ENCODE assay signal across 18 cellular contexts in the genomic region with DNA sequence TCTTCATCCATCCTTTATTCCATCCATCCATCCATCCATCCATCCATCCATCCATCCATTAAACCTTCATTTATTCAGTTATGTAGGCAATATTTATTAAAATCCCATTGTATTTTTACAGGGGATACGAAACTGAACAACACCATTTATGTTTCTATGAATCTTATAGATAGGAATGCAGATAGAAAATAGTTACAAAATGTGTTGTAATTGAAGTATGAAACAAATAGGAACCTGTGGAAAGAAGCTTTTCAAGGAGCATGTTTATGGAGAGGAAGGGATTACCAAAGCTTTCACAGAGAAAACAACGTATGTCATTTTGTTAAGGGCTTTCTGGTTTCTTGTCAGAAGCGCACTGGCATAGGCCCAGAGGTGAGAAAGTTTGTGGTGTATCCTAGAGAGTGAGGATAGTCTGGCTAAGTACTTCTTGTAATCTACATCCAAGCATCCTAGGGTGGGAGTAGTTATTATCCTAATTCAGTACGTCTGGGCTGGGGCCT.
"Had no signal": no experiment of that assay in that cellular context is flagged by ENCODE, and none has a peak within 500 bp of the region (broad histone marks: within the 10 kb centered on the region; RNA-seq: fewer than 3 reads in every experiment).

No MANE protein-coding gene starts in this region.

- H3K9me3 Mint-ChIP-seq: activated naive CD8-positive, alpha-beta T cell treated with anti-CD3 and anti-CD28 coated beads for 36 hours; WTC11 had no signal

- H3K4me3 Mint-ChIP-seq: activated CD8-positive, alpha-beta T cell treated with anti-CD3 and anti-CD28 coated beads, Interleukin-2, amount 10 ng/mL, durations not matched to agents 7 days and 5 days; activated naive CD8-positive, alpha-beta T cell treated with anti-CD3 and anti-CD28 coated beads for 36 hours; activated T-cell treated with anti-CD3 and anti-CD28 coated beads, Interleukin-2, amount 50 U/mL, for 72 hours; natural killer cell; stimulated activated effector memory CD8-positive, alpha-beta T cell treated with anti-CD3 and anti-CD28 coated beads, Interleukin-12 subunit alpha, Interleukin-12 subunit beta, amount 100 ng/mL, for 72 hours; WTC11 had no signal

- H3K27me3 Mint-ChIP-seq: activated naive CD8-positive, alpha-beta T cell treated with anti-CD3 and anti-CD28 coated beads for 36 hours had no signal

- H3K27me3 ChIP-seq: neutrophil had no signal

- H3K27ac ChIP-seq: neutrophil had no signal

- H3K4me1 Mint-ChIP-seq: activated naive CD8-positive, alpha-beta T cell treated with anti-CD3 and anti-CD28 coated beads for 36 hours; natural killer cell; stimulated activated effector memory CD8-positive, alpha-beta T cell treated with anti-CD3 and anti-CD28 coated beads, Interleukin-12 subunit alpha, Interleukin-12 subunit beta, amount 100 ng/mL, for 72 hours had no signal

- H3K36me3 Mint-ChIP-seq: activated naive CD8-positive, alpha-beta T cell treated with anti-CD3 and anti-CD28 coated beads for 36 hours; natural killer cell; stimulated activated effector memory CD8-positive, alpha-beta T cell treated with anti-CD3 and anti-CD28 coated beads, Interleukin-12 subunit alpha, Interleukin-12 subunit beta, amount 100 ng/mL, for 72 hours; WTC11 had no signal

- H3K36me3 ChIP-seq: neutrophil had no signal

- ATAC-seq: activated CD8-positive, alpha-beta T cell treated with anti-CD3 and anti-CD28 coated beads, Interleukin-2, amount 10 ng/mL, durations not matched to agents 7 days and 5 days; activated T-cell treated with anti-CD3 and anti-CD28 coated beads, Interleukin-2, amount 50 U/mL, for 72 hours; left ventricle myocardium superior; natural killer cell; stimulated activated effector memory CD8-positive, alpha-beta T cell treated with anti-CD3 and anti-CD28 coated beads, Interleukin-12 subunit alpha, Interleukin-12 subunit beta, amount 100 ng/mL, for 72 hours; WTC11 had no signal

- DNase-seq: activated CD4-positive, alpha-beta T cell treated with anti-CD3 and anti-CD28 coated beads for 4 hours; activated CD8-positive, alpha-beta memory T cell treated with anti-CD3 and anti-CD28 coated beads, Interleukin-2, amount 50 U/mL, for 4 hours; activated CD8-positive, alpha-beta T cell treated with anti-CD3 and anti-CD28 coated beads, Interleukin-2, amount 10 ng/mL, durations not matched to agents 7 days and 5 days; activated gamma-delta T cell treated with Interleukin-2 at 50 U/mL for 16 hours; activated naive CD8-positive, alpha-beta T cell treated with anti-CD3 and anti-CD28 coated beads for 36 hours; activated T-cell treated with anti-CD3 and anti-CD28 coated beads, Interleukin-2, amount 50 U/mL, for 72 hours; anterior cingulate cortex; glutamatergic neuron; hypothalamus; left ventricle myocardium superior; mesenchymal stem cell; natural killer cell; stimulated activated CD4-positive, alpha-beta T cell treated with anti-CD3 and anti-CD28 coated beads, Interleukin-12 subunit alpha, Interleukin-12 subunit beta, amount 100 ng/mL, for 4 hours; stimulated activated CD4-positive, alpha-beta T cell treated with anti-CD3 and anti-CD28 coated beads, Interleukin-2, amount 100 ng/mL, for 24 hours; T-helper 2 cell had no signal

- H3K9me3 ChIP-seq: neutrophil had no signal

- H3K27ac Mint-ChIP-seq: activated CD8-positive, alpha-beta T cell treated with anti-CD3 and anti-CD28 coated beads, Interleukin-2, amount 10 ng/mL, durations not matched to agents 7 days and 5 days; activated naive CD8-positive, alpha-beta T cell treated with anti-CD3 and anti-CD28 coated beads for 36 hours; activated T-cell treated with anti-CD3 and anti-CD28 coated beads, Interleukin-2, amount 50 U/mL, for 72 hours; natural killer cell; stimulated activated effector memory CD8-positive, alpha-beta T cell treated with anti-CD3 and anti-CD28 coated beads, Interleukin-12 subunit alpha, Interleukin-12 subunit beta, amount 100 ng/mL, for 72 hours had no signal
